ENCODE assay signal across 8 cellular contexts in the genomic region with DNA sequence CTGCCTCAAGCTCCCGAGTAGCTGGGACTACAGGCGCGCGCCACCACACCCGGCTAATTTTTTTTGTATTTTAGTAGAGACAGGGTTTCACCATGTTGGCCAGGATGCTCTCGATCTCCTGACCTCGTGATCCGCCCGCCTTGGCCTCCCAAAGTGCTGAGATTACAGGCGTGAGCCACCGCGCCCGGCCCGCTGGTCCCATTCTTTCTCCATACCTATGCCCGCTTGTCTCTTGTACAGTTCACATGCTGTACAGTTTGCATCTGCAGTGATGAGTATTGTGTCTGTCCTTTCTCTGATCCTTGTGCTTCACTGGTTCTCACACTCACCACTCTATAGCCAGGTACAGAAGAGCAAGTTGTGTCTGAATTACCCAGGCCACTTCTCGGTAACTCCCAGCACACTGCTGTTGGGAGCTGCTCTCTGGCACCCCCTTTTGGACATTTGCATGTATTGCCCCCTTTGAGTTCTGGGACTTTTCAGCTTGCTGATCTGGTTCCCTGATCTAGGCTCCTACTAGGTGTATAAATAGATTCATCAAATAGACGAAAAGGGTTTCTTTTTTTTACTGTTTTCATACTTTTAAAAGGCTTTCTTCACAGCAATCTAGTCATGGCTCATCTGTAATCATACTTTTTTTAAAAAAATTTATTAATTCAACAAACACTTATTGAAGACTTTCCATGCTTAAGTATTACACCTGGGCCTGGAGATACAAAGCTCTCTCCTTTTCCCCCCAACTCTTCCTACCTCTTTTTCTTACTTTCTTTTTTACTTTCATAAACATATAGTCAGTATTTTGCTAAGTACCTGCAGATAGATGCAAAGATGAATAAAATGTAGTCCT. TPM values are rescaled to one million over a fixed set of nuclear protein-coding genes. Genes with fewer than 3 reads are reported as not detected.
A peak's percentile ranks its signal among the peaks of the same experiment; 100 is the strongest.
DNase-seq lines count a peak whose midpoint lies in the region; ATAC-seq and TF ChIP-seq lines count a peak whose summit lies in the region.

No MANE protein-coding gene starts in this region.

- intact Hi-C loops in thyroid gland (cut with DNase I) = loop anchor here (5.0 kb wide), 1 partner anchor 184 kb away; no protein-coding TSS in a partner anchor

- peaks cover 78% of the 10 kb centered on the region for H3K4me1 Mint-ChIP-seq in activated T-cell treated with anti-CD3 and anti-CD28 coated beads, Interleukin-2, amount 50 U/mL, for 24 hours (ENCODE audit: low read depth)
- H3K4me1 Mint-ChIP-seq in neural crest cell = no peaks in the 10 kb centered on the region

- no peak overlapping the region for H3K27ac ChIP-seq in thyroid gland

- no peaks in the 10 kb centered on the region for H3K27me3 ChIP-seq in thyroid gland

- no peaks in the 10 kb centered on the region for H3K9me3 ChIP-seq in thyroid gland

- H3K4me3 ChIP-seq in thyroid gland (replicated peaks in 1 of 3) = no peak overlapping the region

- DNase-seq in AG20443 (ENCODE audit: low spot score) (peak; percentile 77), HUDEP-2 (lab: John Stamatoyannopoulos, UW; ENCODE audit: unreplicated experiment in 76 of 76) (peak in 55 of 76 experiments; percentile 1 to 68 (median 33)), OCI-M1 (lab: John Stamatoyannopoulos, UW) (peak; percentile 84), fibroblast of gingiva (ENCODE audit: low read depth) (peak; percentile 49), neural crest cell (ENCODE audit: low read depth, low spot score) (peak; percentile 65), thyroid gland (peak; percentile 53 to 64)
- DNase-seq in activated T-cell treated with anti-CD3 and anti-CD28 coated beads, Interleukin-2, amount 50 U/mL, for 24 hours = peak; percentile 70

- TF ChIP-seq POLR2A in thyroid gland (IDR thresholded peaks at IDR 0.05) = no peak

- H3K36me3 Mint-ChIP-seq in activated T-cell treated with anti-CD3 and anti-CD28 coated beads, Interleukin-2, amount 50 U/mL, for 24 hours (ENCODE audit: low read depth) = peaks cover 55% of the 10 kb centered on the region
- H3K36me3 Mint-ChIP-seq in neural crest cell (ENCODE audit: low read depth) = no peaks in the 10 kb centered on the region

- H3K36me3 ChIP-seq in thyroid gland = no peaks in the 10 kb centered on the region

- peak; percentile 75 for ATAC-seq in GM18909 (IDR thresholded peaks at IDR 0.05; ENCODE audit: poor library complexity, unreplicated experiment)

- H3K4me1 ChIP-seq in thyroid gland = no peaks in the 10 kb centered on the region

- WGBS in thyroid gland, 2 donors = 86 to 88% methylated on average over 17 of the region's 17 CpGs

- TF ChIP-seq CTCF in neural crest cell (conservative IDR thresholded peaks at IDR 0.05) (peak; percentile 81), thyroid gland (IDR thresholded peaks at IDR 0.05) (peak; percentile 72 to 89 (median 81))

- H3K27me3 Mint-ChIP-seq in activated T-cell treated with anti-CD3 and anti-CD28 coated beads, Interleukin-2, amount 50 U/mL, for 24 hours = no peaks in the 10 kb centered on the region
- no peaks in the 10 kb centered on the region for H3K27me3 Mint-ChIP-seq in neural crest cell (ENCODE audit: low read depth)

- H3K9me3 Mint-ChIP-seq in activated T-cell treated with anti-CD3 and anti-CD28 coated beads, Interleukin-2, amount 50 U/mL, for 24 hours = no peaks in the 10 kb centered on the region
- peaks cover 2% of the 10 kb centered on the region for H3K9me3 Mint-ChIP-seq in neural crest cell

- no peak overlapping the region for H3K4me3 Mint-ChIP-seq in activated T-cell treated with anti-CD3 and anti-CD28 coated beads, Interleukin-2, amount 50 U/mL, for 24 hours
- no peak overlapping the region for H3K4me3 Mint-ChIP-seq in neural crest cell

- peak overlapping the region; percentile 86 for H3K27ac Mint-ChIP-seq in activated T-cell treated with anti-CD3 and anti-CD28 coated beads, Interleukin-2, amount 50 U/mL, for 24 hours
- no peak overlapping the region for H3K27ac Mint-ChIP-seq in neural crest cell (ENCODE audit: unreplicated experiment)

RNA-seq across cellular contexts. Expression of gene AOAH, which starts 53.5 kb away (rescaled TPM):
- total RNA-seq in neural crest cell = not detected in 2 replicates
- total RNA-seq in thyroid gland = 10 to 100 TPM in 3 of 4 donors, 1 to 10 TPM in 1; 7.4 to 26.7 (median 12.4) TPM

Comparison
In these comparisons a context has a peak if more than half of its experiments do, and no peak if none do; other contexts are left out.
1. DNase-seq: peak in every context shown above with its lines; median percentile 84 in OCI-M1; 77 in AG20443; 70 in activated T-cell treated with anti-CD3 and anti-CD28 coated beads, Interleukin-2, amount 50 U/mL, for 24 hours; 65 in neural crest cell; 58 in thyroid gland; 49 in fibroblast of gingiva; 33 in HUDEP-2.